ENCODE assay signal across 15 cellular contexts in the genomic region with DNA sequence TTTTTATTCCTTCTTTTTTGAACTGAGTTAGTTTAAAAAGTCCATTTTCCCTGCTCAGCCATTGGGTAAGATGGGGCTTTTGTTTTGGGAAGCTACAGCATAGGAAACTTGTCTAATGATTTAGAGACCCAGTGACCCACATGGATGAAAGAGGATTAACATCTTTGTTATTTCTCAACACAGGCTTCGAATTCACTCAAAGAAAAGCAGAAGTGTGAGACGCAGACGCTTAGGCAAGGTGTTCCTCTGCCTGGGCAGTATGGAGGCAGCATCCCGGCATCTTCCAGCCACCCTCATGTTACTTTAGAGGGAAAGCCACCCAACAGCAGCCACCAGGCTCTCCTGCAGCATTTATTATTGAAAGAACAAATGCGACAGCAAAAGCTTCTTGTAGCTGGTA.
"Had no signal": no experiment of that assay in that cellular context is flagged by ENCODE, and none has a peak within 500 bp of the region (broad histone marks: within the 10 kb centered on the region; RNA-seq: fewer than 3 reads in every experiment).

No MANE protein-coding gene starts in this region.

- DNase-seq: esophagus squamous epithelium; foreskin fibroblast; glutamatergic neuron; islet precursor cell; mammary epithelial cell; naive thymus-derived CD4-positive, alpha-beta T cell; nucleus accumbens; ovary; sigmoid colon; stimulated activated naive CD4-positive, alpha-beta T cell treated with Interleukin-2 at 50 U/mL for 16 hours; trophoblast cell; uterus had no signal

- H3K27ac Mint-ChIP-seq: dendritic cell treated with granulocyte-macrophage colony-stimulating factor and Interleukin-4, amounts not matched to agents 40 ng/mL and 50 ng/mL, for 4 days had no signal

- H3K4me3 Mint-ChIP-seq: dendritic cell treated with granulocyte-macrophage colony-stimulating factor and Interleukin-4, amounts not matched to agents 40 ng/mL and 50 ng/mL, for 4 days; naive thymus-derived CD4-positive, alpha-beta T cell had no signal

- ATAC-seq: gastroesophageal sphincter; left lobe of liver; naive thymus-derived CD4-positive, alpha-beta T cell had no signal

- H3K9me3 Mint-ChIP-seq: dendritic cell treated with granulocyte-macrophage colony-stimulating factor and Interleukin-4, amounts not matched to agents 40 ng/mL and 50 ng/mL, for 4 days had no signal
